Comparison of ENCODE assay signal across 8 cellular contexts in the genomic region with DNA sequence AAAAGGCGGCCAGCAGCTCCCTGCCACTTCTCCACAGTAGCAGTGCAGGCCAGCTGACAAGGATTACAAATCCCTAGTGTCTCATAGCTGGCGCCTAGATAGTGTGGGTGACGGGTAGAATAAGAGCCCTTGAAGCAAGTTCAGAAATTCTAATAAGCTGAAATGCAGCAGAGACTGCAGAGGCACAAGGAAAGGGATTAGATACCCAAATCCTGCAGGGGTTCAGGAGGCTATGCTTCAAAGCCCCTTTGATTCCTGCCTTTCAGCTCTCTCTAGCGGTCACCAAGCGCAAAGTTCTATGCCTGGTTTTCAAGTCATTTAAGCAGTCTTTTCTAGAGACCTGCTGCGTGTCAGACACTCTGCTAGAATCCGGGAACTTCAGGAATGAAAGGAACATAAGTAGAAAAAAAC.
DNase-seq lines count a peak whose midpoint lies in the region; ATAC-seq and TF ChIP-seq lines count a peak whose summit lies in the region.

No MANE protein-coding gene starts in this region.

- H3K27me3 ChIP-seq in H7 (ENCODE audit: control insufficient read depth, insufficient read depth, low read length) (no peaks in the 10 kb centered on the region), body of pancreas (no peaks in the 10 kb centered on the region)

- no peaks in the 10 kb centered on the region for H3K4me1 ChIP-seq in body of pancreas

- TF ChIP-seq CTCF in body of pancreas (IDR thresholded peaks at IDR 0.05) = peak in 4 of 7 experiments; percentile 11 to 25 (median 16)

- TF ChIP-seq POLR2A in body of pancreas (IDR thresholded peaks at IDR 0.05) = no peak

- H3K4me3 ChIP-seq in H7 (ENCODE audit: insufficient read depth, low read depth, low read length) = peak overlapping the region; percentile 51; the same call in 1 of the 2 replicates
- H3K4me3 ChIP-seq in body of pancreas = no peak overlapping the region

- no peaks in the 10 kb centered on the region for H3K9me3 ChIP-seq in body of pancreas

- ATAC-seq in body of pancreas (peak; percentile 33), sciatic nerve (peak; percentile 66)

- peak overlapping the region; percentile 47 to 80 (median 66) for H3K27ac ChIP-seq in body of pancreas

- 0 to 14% methylated on average over 4 to 7 of the region's 7 CpGs for WGBS in body of pancreas, 2 donors

- DNase-seq in DMS153 treated with DMSO at 0.1 percent for 48 hours (lab: John Stamatoyannopoulos, UW; ENCODE audit: unreplicated experiment) = peak; percentile 32
- peak; percentile 68 for DNase-seq in H7
- DNase-seq in NCI-H526 (lab: John Stamatoyannopoulos, UW) = peak; percentile 56 to 67
- peak in 2 of 4 donors; percentile 18 to 23 for DNase-seq in body of pancreas
- peak in 26 of 51 donors; percentile 0 to 47 (median 22) for DNase-seq in hypothalamus (lab: John Stamatoyannopoulos, UW)
- no peak for DNase-seq in sciatic nerve (ENCODE audit: low spot score)
- DNase-seq in middle frontal gyrus (ENCODE audit: extremely low spot score, low spot score) = no peak
- DNase-seq in cortex of kidney (lab: John Stamatoyannopoulos, UW) = no peak

- intact Hi-C loops in body of pancreas (cut with DNase I) (no loop called here), sciatic nerve (cut with DNase I) (no loop called here)

- H3K36me3 ChIP-seq in H7 (replicated peaks; ENCODE audit: control insufficient read depth, insufficient read depth, low read length) (no peaks in the 10 kb centered on the region; the same call in 1 of the 2 replicates), body of pancreas (replicated peaks in 1 of 2; ENCODE audit: insufficient read depth in 1 of 2, low read depth in 2 of 2) (no peaks in the 10 kb centered on the region)

Comparison
In these comparisons a context has a peak if more than half of its experiments do, and no peak if none do; other contexts are left out.
1. DNase-seq: peak in DMS153 treated with DMSO at 0.1 percent for 48 hours (single experiment), H7 (single experiment), NCI-H526 (2 of 2) and hypothalamus (26 of 51); none in sciatic nerve (single experiment), middle frontal gyrus (single experiment) and cortex of kidney (single experiment).